ENCODE assay signal across 2 cellular contexts in genomic region chr1:17167041-17167782, GRCh38.
TF ChIP-seq lines count a peak whose summit lies in the region.

No MANE protein-coding gene starts in this region.

TF ChIP-seq in SK-N-SH, 30 proteins besides CTCF, POLR2A, EP300 and RAD21 (continued from another document):
- TF ChIP-seq, protein P1, sequence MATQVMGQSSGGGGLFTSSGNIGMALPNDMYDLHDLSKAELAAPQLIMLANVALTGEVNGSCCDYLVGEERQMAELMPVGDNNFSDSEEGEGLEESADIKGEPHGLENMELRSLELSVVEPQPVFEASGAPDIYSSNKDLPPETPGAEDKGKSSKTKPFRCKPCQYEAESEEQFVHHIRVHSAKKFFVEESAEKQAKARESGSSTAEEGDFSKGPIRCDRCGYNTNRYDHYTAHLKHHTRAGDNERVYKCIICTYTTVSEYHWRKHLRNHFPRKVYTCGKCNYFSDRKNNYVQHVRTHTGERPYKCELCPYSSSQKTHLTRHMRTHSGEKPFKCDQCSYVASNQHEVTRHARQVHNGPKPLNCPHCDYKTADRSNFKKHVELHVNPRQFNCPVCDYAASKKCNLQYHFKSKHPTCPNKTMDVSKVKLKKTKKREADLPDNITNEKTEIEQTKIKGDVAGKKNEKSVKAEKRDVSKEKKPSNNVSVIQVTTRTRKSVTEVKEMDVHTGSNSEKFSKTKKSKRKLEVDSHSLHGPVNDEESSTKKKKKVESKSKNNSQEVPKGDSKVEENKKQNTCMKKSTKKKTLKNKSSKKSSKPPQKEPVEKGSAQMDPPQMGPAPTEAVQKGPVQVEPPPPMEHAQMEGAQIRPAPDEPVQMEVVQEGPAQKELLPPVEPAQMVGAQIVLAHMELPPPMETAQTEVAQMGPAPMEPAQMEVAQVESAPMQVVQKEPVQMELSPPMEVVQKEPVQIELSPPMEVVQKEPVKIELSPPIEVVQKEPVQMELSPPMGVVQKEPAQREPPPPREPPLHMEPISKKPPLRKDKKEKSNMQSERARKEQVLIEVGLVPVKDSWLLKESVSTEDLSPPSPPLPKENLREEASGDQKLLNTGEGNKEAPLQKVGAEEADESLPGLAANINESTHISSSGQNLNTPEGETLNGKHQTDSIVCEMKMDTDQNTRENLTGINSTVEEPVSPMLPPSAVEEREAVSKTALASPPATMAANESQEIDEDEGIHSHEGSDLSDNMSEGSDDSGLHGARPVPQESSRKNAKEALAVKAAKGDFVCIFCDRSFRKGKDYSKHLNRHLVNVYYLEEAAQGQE (IDR thresholded peaks at IDR 0.05; ENCODE audit: low read depth, low read length): no peak
- no peak for TF ChIP-seq SMC3 (IDR thresholded peaks at IDR 0.05; ENCODE audit: low read depth, low read length)
- TF ChIP-seq IRF3 (IDR thresholded peaks at IDR 0.05; ENCODE audit: low read depth, low read length): no peak
- TF ChIP-seq PBX3 (IDR thresholded peaks at IDR 0.05): no peak
- TF ChIP-seq CHD2 (IDR thresholded peaks at IDR 0.05; ENCODE audit: low read length, partially characterized antibody): no peak
- TF ChIP-seq TCF12 (IDR thresholded peaks at IDR 0.05): no peak
- TF ChIP-seq EZH2phosphoT487 (IDR thresholded peaks at IDR 0.05; ENCODE audit: borderline replicate concordance, low read depth): no peak
- no peak for TF ChIP-seq GATA2 (CRISPR knock-in tag; IDR thresholded peaks at IDR 0.05)
- no peak for TF ChIP-seq FOXM1 (IDR thresholded peaks at IDR 0.05; ENCODE audit: low read depth)

TF ChIP-seq in SK-N-SH treated with all-trans-retinoic acid at 6 μM for 48 hours, 23 proteins besides CTCF, POLR2A, EP300 and RAD21 (continued from another document):
- TF ChIP-seq, protein P2, sequence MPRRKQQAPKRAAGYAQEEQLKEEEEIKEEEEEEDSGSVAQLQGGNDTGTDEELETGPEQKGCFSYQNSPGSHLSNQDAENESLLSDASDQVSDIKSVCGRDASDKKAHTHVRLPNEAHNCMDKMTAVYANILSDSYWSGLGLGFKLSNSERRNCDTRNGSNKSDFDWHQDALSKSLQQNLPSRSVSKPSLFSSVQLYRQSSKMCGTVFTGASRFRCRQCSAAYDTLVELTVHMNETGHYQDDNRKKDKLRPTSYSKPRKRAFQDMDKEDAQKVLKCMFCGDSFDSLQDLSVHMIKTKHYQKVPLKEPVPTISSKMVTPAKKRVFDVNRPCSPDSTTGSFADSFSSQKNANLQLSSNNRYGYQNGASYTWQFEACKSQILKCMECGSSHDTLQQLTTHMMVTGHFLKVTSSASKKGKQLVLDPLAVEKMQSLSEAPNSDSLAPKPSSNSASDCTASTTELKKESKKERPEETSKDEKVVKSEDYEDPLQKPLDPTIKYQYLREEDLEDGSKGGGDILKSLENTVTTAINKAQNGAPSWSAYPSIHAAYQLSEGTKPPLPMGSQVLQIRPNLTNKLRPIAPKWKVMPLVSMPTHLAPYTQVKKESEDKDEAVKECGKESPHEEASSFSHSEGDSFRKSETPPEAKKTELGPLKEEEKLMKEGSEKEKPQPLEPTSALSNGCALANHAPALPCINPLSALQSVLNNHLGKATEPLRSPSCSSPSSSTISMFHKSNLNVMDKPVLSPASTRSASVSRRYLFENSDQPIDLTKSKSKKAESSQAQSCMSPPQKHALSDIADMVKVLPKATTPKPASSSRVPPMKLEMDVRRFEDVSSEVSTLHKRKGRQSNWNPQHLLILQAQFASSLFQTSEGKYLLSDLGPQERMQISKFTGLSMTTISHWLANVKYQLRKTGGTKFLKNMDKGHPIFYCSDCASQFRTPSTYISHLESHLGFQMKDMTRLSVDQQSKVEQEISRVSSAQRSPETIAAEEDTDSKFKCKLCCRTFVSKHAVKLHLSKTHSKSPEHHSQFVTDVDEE (CRISPR knock-in tag; IDR thresholded peaks at IDR 0.05): no peak
- TF ChIP-seq ESRRG (CRISPR knock-in tag; IDR thresholded peaks at IDR 0.05): no peak
- no peak for TF ChIP-seq CSDC2 (CRISPR knock-in tag; IDR thresholded peaks at IDR 0.05)
- TF ChIP-seq BACH2 (CRISPR knock-in tag; IDR thresholded peaks at IDR 0.05; ENCODE audit: borderline replicate concordance): no peak
- TF ChIP-seq CREB5 (CRISPR knock-in tag; IDR thresholded peaks at IDR 0.05; ENCODE audit: low read depth): no peak
